1 cellular context compared by ENCODE assay signal in the genomic region with DNA sequence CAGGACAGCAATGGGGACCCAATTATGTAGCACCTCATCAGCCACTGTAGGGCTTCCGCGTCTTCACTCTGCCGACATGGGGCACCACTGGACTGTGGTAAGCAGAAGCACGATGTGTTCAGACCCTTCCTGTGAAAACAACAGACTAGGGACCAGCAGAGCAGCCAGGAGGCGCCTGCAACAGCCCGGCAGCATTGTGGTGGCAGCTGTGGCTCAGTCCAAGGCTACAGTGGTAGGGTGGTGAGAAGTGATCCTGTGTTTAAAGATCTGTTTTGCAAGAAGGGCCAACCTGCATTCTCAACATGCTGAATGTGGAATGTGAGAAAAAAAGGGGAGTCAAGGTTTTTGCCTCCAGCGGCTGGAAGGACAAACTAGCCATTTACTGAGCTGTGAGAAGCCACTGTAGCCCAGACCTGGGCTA.
TF ChIP-seq lines count a peak whose summit lies in the region.

No MANE protein-coding gene starts in this region.

TF ChIP-seq in H1, 55 proteins besides CTCF, POLR2A, EP300 and RAD21:
- TF ChIP-seq EZH2 (IDR thresholded peaks at IDR 0.05; ENCODE audit: low read depth, low read length, severe bottlenecking) (no peak), SP4 (IDR thresholded peaks at IDR 0.05; ENCODE audit: low read length) (no peak), KDM4A (IDR thresholded peaks at IDR 0.05; ENCODE audit: low read depth, low read length, severe bottlenecking) (no peak), TCF12 (IDR thresholded peaks at IDR 0.05; ENCODE audit: low read depth, low read length) (no peak), NANOG (IDR thresholded peaks at IDR 0.05; ENCODE audit: insufficient read depth, low read depth, low read length, poor library complexity, severe bottlenecking) (no peak), SIX5 (IDR thresholded peaks at IDR 0.05; ENCODE audit: low read depth, low read length) (no peak), PHF8 (conservative IDR thresholded peaks at IDR 0.05; ENCODE audit: low read depth, low read length) (no peak), CHD2 (IDR thresholded peaks at IDR 0.05; ENCODE audit: low read length) (no peak), HDAC2 (IDR thresholded peaks at IDR 0.05; ENCODE audit: borderline replicate concordance in 1 of 2, low read depth in 2 of 2, low read length in 2 of 2) (no peak), SP1 (IDR thresholded peaks at IDR 0.05; ENCODE audit: low read depth, low read length) (no peak), TEAD4 (IDR thresholded peaks at IDR 0.05; ENCODE audit: low read depth, low read length) (no peak)
- TF ChIP-seq, protein P1, sequence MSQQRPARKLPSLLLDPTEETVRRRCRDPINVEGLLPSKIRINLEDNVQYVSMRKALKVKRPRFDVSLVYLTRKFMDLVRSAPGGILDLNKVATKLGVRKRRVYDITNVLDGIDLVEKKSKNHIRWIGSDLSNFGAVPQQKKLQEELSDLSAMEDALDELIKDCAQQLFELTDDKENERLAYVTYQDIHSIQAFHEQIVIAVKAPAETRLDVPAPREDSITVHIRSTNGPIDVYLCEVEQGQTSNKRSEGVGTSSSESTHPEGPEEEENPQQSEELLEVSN (IDR thresholded peaks at IDR 0.05): no peak
- TF ChIP-seq, protein P2, sequence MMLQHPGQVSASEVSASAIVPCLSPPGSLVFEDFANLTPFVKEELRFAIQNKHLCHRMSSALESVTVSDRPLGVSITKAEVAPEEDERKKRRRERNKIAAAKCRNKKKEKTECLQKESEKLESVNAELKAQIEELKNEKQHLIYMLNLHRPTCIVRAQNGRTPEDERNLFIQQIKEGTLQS (IDR thresholded peaks at IDR 0.05; ENCODE audit: insufficient read depth, low read depth, low read length): no peak
TF ChIP-seq in H1: peak in this region for 0.
